Comparison of ENCODE assay signal across 18 cellular contexts in genomic region chr21:37281579-37281978, GRCh38. TPM values are rescaled to one million over a fixed set of nuclear protein-coding genes. Genes with fewer than 3 reads are reported as not detected.
DNase-seq lines count a peak whose midpoint lies in the region; ATAC-seq and TF ChIP-seq lines count a peak whose summit lies in the region.
"Had no signal": no experiment of that assay in that cellular context is flagged by ENCODE, and none has a peak within 500 bp of the region (broad histone marks: within the 10 kb centered on the region; RNA-seq: fewer than 3 reads in every experiment).

No MANE protein-coding gene starts in this region.

- peaks cover 12% of the 10 kb centered on the region for H3K27me3 Mint-ChIP-seq in activated naive CD4-positive, alpha-beta T cell treated with anti-CD3 and anti-CD28 coated beads, Interleukin-2, amount 10 ng/mL, durations not matched to agents 7 days and 5 days
- no peaks in the 10 kb centered on the region for H3K27me3 Mint-ChIP-seq in activated naive CD8-positive, alpha-beta T cell treated with anti-CD3 and anti-CD28 coated beads, Interleukin-2, amount 50 U/mL, for 24 hours
- H3K27me3 Mint-ChIP-seq in naive thymus-derived CD4-positive, alpha-beta T cell, result no peaks in the 10 kb centered on the region

- H3K4me3 Mint-ChIP-seq in activated naive CD4-positive, alpha-beta T cell treated with anti-CD3 and anti-CD28 coated beads, Interleukin-2, amount 10 ng/mL, durations not matched to agents 7 days and 5 days, result peak overlapping the region; percentile 21
- peak overlapping the region; percentile 7 for H3K4me3 Mint-ChIP-seq in activated naive CD8-positive, alpha-beta T cell treated with anti-CD3 and anti-CD28 coated beads, Interleukin-2, amount 50 U/mL, for 24 hours
- H3K4me3 Mint-ChIP-seq in naive thymus-derived CD4-positive, alpha-beta T cell, result peak overlapping the region; percentile 4 to 94 (median 52)

- no peak for ATAC-seq in activated naive CD4-positive, alpha-beta T cell treated with anti-CD3 and anti-CD28 coated beads, Interleukin-2, amount 50 U/mL, for 72 hours
- ATAC-seq in activated naive CD8-positive, alpha-beta T cell treated with anti-CD3 and anti-CD28 coated beads, Interleukin-2, amount 50 U/mL, for 24 hours, result no peak
- ATAC-seq in naive thymus-derived CD4-positive, alpha-beta T cell, result no peak
- ATAC-seq: body of pancreas, gastrocnemius medialis had no signal

- H3K27ac ChIP-seq in HUES6 (ENCODE audit: low read depth, low read length), result no peak overlapping the region
- no peak overlapping the region for H3K27ac ChIP-seq in naive thymus-derived CD4-positive, alpha-beta T cell (ENCODE audit: low read depth, low read length)
- H3K27ac ChIP-seq: body of pancreas, coronary artery, gastrocnemius medialis, KMS-11, tibial artery had no signal

- 0 out of 2 replicates have a peak, but pooled peaks cover 3% of the 10 kb centered on the region for H3K9me3 ChIP-seq in HUES6 (ENCODE audit: control insufficient read depth, insufficient read depth, low read depth, low read length)
- no peaks in the 10 kb centered on the region for H3K9me3 ChIP-seq in naive thymus-derived CD4-positive, alpha-beta T cell (ENCODE audit: control insufficient read depth in 2 of 3, low read length in 3 of 3)
- H3K9me3 ChIP-seq: body of pancreas, gastrocnemius medialis, tibial artery had no signal

- POLR2A ChIA-PET in naive thymus-derived CD4-positive, alpha-beta T cell (lab: Charles Lee), result interaction anchor here (1.3 kb wide), 1 partner anchor 14 kb away, joined by 7 read pairs; no protein-coding TSS in a partner anchor

- intact Hi-C loops in naive thymus-derived CD4-positive, alpha-beta T cell (cut with micrococcal nuclease), result no loop called here

- no peaks in the 10 kb centered on the region for H3K4me1 Mint-ChIP-seq in activated naive CD4-positive, alpha-beta T cell treated with anti-CD3 and anti-CD28 coated beads, Interleukin-2, amount 10 ng/mL, durations not matched to agents 7 days and 5 days
- H3K4me1 Mint-ChIP-seq in activated naive CD8-positive, alpha-beta T cell treated with anti-CD3 and anti-CD28 coated beads, Interleukin-2, amount 50 U/mL, for 24 hours, result peaks cover 2% of the 10 kb centered on the region
- H3K4me1 Mint-ChIP-seq in naive thymus-derived CD4-positive, alpha-beta T cell, result peaks cover 0 to 14% (median 0%) of the 10 kb centered on the region in 7 donors

- CTCF ChIA-PET in activated naive CD4-positive, alpha-beta T cell treated with anti-CD3 and anti-CD28 coated beads, Interleukin-2, amount 10 ng/mL, durations not matched to agents 7 days and 5 days (lab: Charles Lee), result no interaction called here
- CTCF ChIA-PET in naive thymus-derived CD4-positive, alpha-beta T cell (lab: Charles Lee), result no interaction called here

- no peak for TF ChIP-seq POLR2A in erythroblast (IDR thresholded peaks at IDR 0.05; ENCODE audit: low read length)

- H3K9ac ChIP-seq in HUES6 (ENCODE audit: low read length), result no peak overlapping the region
- H3K9ac ChIP-seq: KMS-11 had no signal

- peaks cover 5% of the 10 kb centered on the region; the same call in 1 of the 2 replicates for H3K4me1 ChIP-seq in HUES6 (ENCODE audit: control insufficient read depth, insufficient read depth, low read length)
- H3K4me1 ChIP-seq in naive thymus-derived CD4-positive, alpha-beta T cell (ENCODE audit: control insufficient read depth in 2 of 2, insufficient read depth in 2 of 2, low read length in 2 of 2), result no peaks in the 10 kb centered on the region
- H3K4me1 ChIP-seq: body of pancreas, gastrocnemius medialis, tibial artery had no signal

- no peak overlapping the region for H3K27ac Mint-ChIP-seq in activated naive CD4-positive, alpha-beta T cell treated with anti-CD3 and anti-CD28 coated beads, Interleukin-2, amount 10 ng/mL, durations not matched to agents 7 days and 5 days
- H3K27ac Mint-ChIP-seq in activated naive CD4-positive, alpha-beta T cell treated with anti-CD3 and anti-CD28 coated beads, Interleukin-2, amount 50 U/mL, for 72 hours, result no peak overlapping the region
- H3K27ac Mint-ChIP-seq in activated naive CD8-positive, alpha-beta T cell treated with anti-CD3 and anti-CD28 coated beads, Interleukin-2, amount 50 U/mL, for 24 hours, result no peak overlapping the region
- peak overlapping the region in 3 of 9 donors; percentile 2 to 92 (median 66) for H3K27ac Mint-ChIP-seq in naive thymus-derived CD4-positive, alpha-beta T cell

- no peak for DNase-seq in activated naive CD4-positive, alpha-beta T cell treated with anti-CD3 and anti-CD28 coated beads, Interleukin-2, amount 10 ng/mL, durations not matched to agents 7 days and 5 days
- no peak for DNase-seq in activated naive CD4-positive, alpha-beta T cell treated with anti-CD3 and anti-CD28 coated beads, Interleukin-2, amount 50 U/mL, for 72 hours (ENCODE audit: low spot score in 2 of 2)
- DNase-seq in activated naive CD8-positive, alpha-beta T cell treated with anti-CD3 and anti-CD28 coated beads, Interleukin-2, amount 50 U/mL, for 24 hours, result no peak
- DNase-seq in naive thymus-derived CD4-positive, alpha-beta T cell, result no peak
- DNase-seq in medulla oblongata (ENCODE audit: extremely low spot score) (no peak), DMS 273 treated with DMSO at 0.1 percent for 48 hours (lab: John Stamatoyannopoulos, UW) (no peak), erythroblast (lab: John Stamatoyannopoulos, UW) (no peak)
- DNase-seq: activated gamma-delta T cell treated with Interleukin-2 at 50 U/mL for 16 hours; gastrocnemius medialis; GOT3; left ventricle myocardium superior; NCI-H1048; NK-92 treated with Interleukin-12 subunit alpha and Interleukin-12 subunit beta, amount 100 ng/mL, for 24 hours; tibial artery had no signal

- no peaks in the 10 kb centered on the region for H3K36me3 ChIP-seq in HUES6 (ENCODE audit: control insufficient read depth, insufficient read depth, low read length)
- no peaks in the 10 kb centered on the region for H3K36me3 ChIP-seq in naive thymus-derived CD4-positive, alpha-beta T cell (ENCODE audit: control insufficient read depth in 2 of 3, insufficient read depth in 3 of 3, low read length in 3 of 3)
- H3K36me3 ChIP-seq: gastrocnemius medialis, tibial artery had no signal

- no peaks in the 10 kb centered on the region for H3K9me3 Mint-ChIP-seq in activated naive CD4-positive, alpha-beta T cell treated with anti-CD3 and anti-CD28 coated beads, Interleukin-2, amount 10 ng/mL, durations not matched to agents 7 days and 5 days
- peaks cover 0 to 4% of the 10 kb centered on the region in 2 donors for H3K9me3 Mint-ChIP-seq in activated naive CD4-positive, alpha-beta T cell treated with anti-CD3 and anti-CD28 coated beads, Interleukin-2, amount 50 U/mL, for 72 hours
- no peaks in the 10 kb centered on the region for H3K9me3 Mint-ChIP-seq in activated naive CD8-positive, alpha-beta T cell treated with anti-CD3 and anti-CD28 coated beads, Interleukin-2, amount 50 U/mL, for 24 hours
- peaks cover 0 to 2% (median 0%) of the 10 kb centered on the region in 11 donors for H3K9me3 Mint-ChIP-seq in naive thymus-derived CD4-positive, alpha-beta T cell

- H3K36me3 Mint-ChIP-seq in activated naive CD4-positive, alpha-beta T cell treated with anti-CD3 and anti-CD28 coated beads, Interleukin-2, amount 10 ng/mL, durations not matched to agents 7 days and 5 days, result no peaks in the 10 kb centered on the region
- no peaks in the 10 kb centered on the region for H3K36me3 Mint-ChIP-seq in activated naive CD4-positive, alpha-beta T cell treated with anti-CD3 and anti-CD28 coated beads, Interleukin-2, amount 50 U/mL, for 72 hours
- H3K36me3 Mint-ChIP-seq in activated naive CD8-positive, alpha-beta T cell treated with anti-CD3 and anti-CD28 coated beads, Interleukin-2, amount 50 U/mL, for 24 hours (ENCODE audit: low read depth), result no peaks in the 10 kb centered on the region
- peaks cover 0 to 3% (median 0%) of the 10 kb centered on the region in 5 donors for H3K36me3 Mint-ChIP-seq in naive thymus-derived CD4-positive, alpha-beta T cell

- peak overlapping the region; percentile 30; the same call in 1 of the 2 replicates for H3K4me3 ChIP-seq in HUES6 (ENCODE audit: low read depth, low read length)
- H3K4me3 ChIP-seq in naive thymus-derived CD4-positive, alpha-beta T cell (ENCODE audit: low read length), result no peak overlapping the region
- H3K4me3 ChIP-seq: body of pancreas, coronary artery, tibial artery had no signal

- peaks cover 12% of the 10 kb centered on the region; the same call in 1 of the 2 replicates for H3K27me3 ChIP-seq in HUES6 (ENCODE audit: control insufficient read depth, insufficient read depth, low read length)
- H3K27me3 ChIP-seq in naive thymus-derived CD4-positive, alpha-beta T cell (ENCODE audit: control insufficient read depth in 2 of 2, insufficient read depth in 2 of 2, low read length in 2 of 2), result no peaks in the 10 kb centered on the region
- H3K27me3 ChIP-seq: body of pancreas, gastrocnemius medialis had no signal

RNA-seq across cellular contexts. Expression of gene VPS26C, which starts 14.4 kb away (rescaled TPM):
- total RNA-seq in activated naive CD4-positive, alpha-beta T cell treated with anti-CD3 and anti-CD28 coated beads, Interleukin-2, amount 50 U/mL, for 72 hours, result 10 to 100 TPM; 68.9 to 69.0 TPM
- 10 to 100 TPM; 46.8 to 83.5 (median 77.7) TPM for total RNA-seq in naive thymus-derived CD4-positive, alpha-beta T cell
- 10 to 100 TPM; 60.1 to 78.5 TPM for polyA plus RNA-seq in naive thymus-derived CD4-positive, alpha-beta T cell
